In genomic region chr2:98727758-98728718, GRCh38 we compare ENCODE assay signal across 12 cellular contexts. TPM values are rescaled to one million over a fixed set of nuclear protein-coding genes. Genes with fewer than 3 reads are reported as not detected.
DNase-seq lines count a peak whose midpoint lies in the region; ATAC-seq and TF ChIP-seq lines count a peak whose summit lies in the region.
"Had no signal": no experiment of that assay in that cellular context is flagged by ENCODE, and none has a peak within 500 bp of the region (broad histone marks: within the 10 kb centered on the region; RNA-seq: fewer than 3 reads in every experiment).

No MANE protein-coding gene starts in this region.

- H3K27ac Mint-ChIP-seq in activated T-cell treated with anti-CD3 and anti-CD28 coated beads, Interleukin-2, amount 50 U/mL, for 72 hours = peak overlapping the region; percentile 87
- H3K27ac Mint-ChIP-seq in activated naive CD4-positive, alpha-beta T cell treated with anti-CD3 and anti-CD28 coated beads, Interleukin-2, amount 50 U/mL, for 72 hours = peak overlapping the region; percentile 75 to 88
- H3K27ac Mint-ChIP-seq: nephron progenitor cell had no signal

- peaks cover 84% of the 10 kb centered on the region for H3K4me1 Mint-ChIP-seq in activated T-cell treated with anti-CD3 and anti-CD28 coated beads, Interleukin-2, amount 50 U/mL, for 72 hours (ENCODE audit: low read depth)

- intact Hi-C loops in lower lobe of right lung (cut with DNase I) = no loop called here

- no peaks in the 10 kb centered on the region for H3K27me3 Mint-ChIP-seq in activated T-cell treated with anti-CD3 and anti-CD28 coated beads, Interleukin-2, amount 50 U/mL, for 72 hours (ENCODE audit: low read depth)

- H3K9me3 Mint-ChIP-seq in activated T-cell treated with anti-CD3 and anti-CD28 coated beads, Interleukin-2, amount 50 U/mL, for 72 hours = peaks cover 0 to 3% of the 10 kb centered on the region in 2 donors
- H3K9me3 Mint-ChIP-seq in activated naive CD4-positive, alpha-beta T cell treated with anti-CD3 and anti-CD28 coated beads, Interleukin-2, amount 50 U/mL, for 72 hours = peaks cover 5 to 7% of the 10 kb centered on the region in 2 donors

- peaks cover 13 to 22% of the 10 kb centered on the region in 2 donors for H3K36me3 Mint-ChIP-seq in activated T-cell treated with anti-CD3 and anti-CD28 coated beads, Interleukin-2, amount 50 U/mL, for 72 hours (ENCODE audit: insufficient read depth in 2 of 2)
- peaks cover 23 to 71% of the 10 kb centered on the region in 2 donors for H3K36me3 Mint-ChIP-seq in activated naive CD4-positive, alpha-beta T cell treated with anti-CD3 and anti-CD28 coated beads, Interleukin-2, amount 50 U/mL, for 72 hours

- no peak for DNase-seq in activated T-cell treated with anti-CD3 and anti-CD28 coated beads, Interleukin-2, amount 50 U/mL, for 72 hours
- DNase-seq in activated T-cell treated with anti-CD3 and anti-CD28 coated beads, Interleukin-2, amount 50 U/mL, for 1 hour = no peak
- no peak for DNase-seq in activated naive CD4-positive, alpha-beta T cell treated with anti-CD3 and anti-CD28 coated beads, Interleukin-2, amount 50 U/mL, for 72 hours (ENCODE audit: low spot score in 2 of 2)
- no peak for DNase-seq in lower lobe of right lung
- no peak for DNase-seq in tibial nerve (ENCODE audit: low spot score in 2 of 2)
- no peak for DNase-seq in dedifferentiated amniotic fluid mesenchymal stem cell (ENCODE audit: extremely low spot score)
- DNase-seq: activated gamma-delta T cell; nephron progenitor cell; stimulated activated naive CD4-positive, alpha-beta T cell treated with Interleukin-2 at 50 U/mL for 16 hours; T1000 had no signal

- WGBS in tibial nerve, 2 donors = 71 to 72% methylated on average over 7 of the region's 7 CpGs

- H3K27ac ChIP-seq in lower lobe of right lung = peak overlapping the region; percentile 88
- H3K27ac ChIP-seq in tibial nerve = peak overlapping the region in 3 of 4 donors; percentile 21 to 57 (median 53)

- ATAC-seq in activated T-cell treated with anti-CD3 and anti-CD28 coated beads, Interleukin-2, amount 50 U/mL, for 72 hours (replicated peaks in 1 of 2) = no peak
- no peak for ATAC-seq in activated naive CD4-positive, alpha-beta T cell treated with anti-CD3 and anti-CD28 coated beads, Interleukin-2, amount 50 U/mL, for 72 hours
- no peak for ATAC-seq in lower lobe of right lung
- ATAC-seq in HG02610 (IDR thresholded peaks at IDR 0.05; ENCODE audit: unreplicated experiment) = no peak
- ATAC-seq in GM18511 (IDR thresholded peaks at IDR 0.05; ENCODE audit: unreplicated experiment) = no peak

- no peak for TF ChIP-seq EP300 in tibial nerve (IDR thresholded peaks at IDR 0.05)

- H3K4me3 Mint-ChIP-seq in activated T-cell treated with anti-CD3 and anti-CD28 coated beads, Interleukin-2, amount 50 U/mL, for 72 hours = peak overlapping the region; percentile 88 to 90
- H3K4me3 Mint-ChIP-seq: nephron progenitor cell had no signal

- H3K4me3 ChIP-seq in lower lobe of right lung (peak overlapping the region; percentile 80), tibial nerve (peak overlapping the region in 1 of 4 donors; percentile 72)

- H3K4me1 ChIP-seq in lower lobe of right lung = peaks cover 61% of the 10 kb centered on the region
- peaks cover 0 to 47% (median 14%) of the 10 kb centered on the region in 4 donors for H3K4me1 ChIP-seq in tibial nerve

- H3K9me3 ChIP-seq in lower lobe of right lung (no peaks in the 10 kb centered on the region), tibial nerve (no peaks in the 10 kb centered on the region)

- no peak for TF ChIP-seq POLR2A in tibial nerve (IDR thresholded peaks at IDR 0.05)

- H3K36me3 ChIP-seq in lower lobe of right lung (peaks cover 19% of the 10 kb centered on the region), tibial nerve (peaks cover 0 to 8% (median 0%) of the 10 kb centered on the region in 3 donors)

- TF ChIP-seq CTCF in lower lobe of right lung (IDR thresholded peaks at IDR 0.05) (no peak), tibial nerve (IDR thresholded peaks at IDR 0.05) (no peak)

- H3K27me3 ChIP-seq in lower lobe of right lung (ENCODE audit: low read depth) (no peaks in the 10 kb centered on the region), tibial nerve (no peaks in the 10 kb centered on the region)

RNA-seq across cellular contexts. Expression of gene MGAT4A, which starts 2.9 kb away (rescaled TPM):
- total RNA-seq in activated T-cell treated with anti-CD3 and anti-CD28 coated beads, Interleukin-2, amount 50 U/mL, for 72 hours = 100 to 1,000 TPM; 108 to 109 TPM
- 10 to 100 TPM; 59.1 to 95.6 TPM for total RNA-seq in activated naive CD4-positive, alpha-beta T cell treated with anti-CD3 and anti-CD28 coated beads, Interleukin-2, amount 50 U/mL, for 72 hours
- total RNA-seq in lower lobe of right lung (82.0 TPM), tibial nerve (10 to 100 TPM; 12.6 to 50.0 (median 16.1) TPM)
